3 cellular contexts compared by ENCODE assay signal in the genomic region with DNA sequence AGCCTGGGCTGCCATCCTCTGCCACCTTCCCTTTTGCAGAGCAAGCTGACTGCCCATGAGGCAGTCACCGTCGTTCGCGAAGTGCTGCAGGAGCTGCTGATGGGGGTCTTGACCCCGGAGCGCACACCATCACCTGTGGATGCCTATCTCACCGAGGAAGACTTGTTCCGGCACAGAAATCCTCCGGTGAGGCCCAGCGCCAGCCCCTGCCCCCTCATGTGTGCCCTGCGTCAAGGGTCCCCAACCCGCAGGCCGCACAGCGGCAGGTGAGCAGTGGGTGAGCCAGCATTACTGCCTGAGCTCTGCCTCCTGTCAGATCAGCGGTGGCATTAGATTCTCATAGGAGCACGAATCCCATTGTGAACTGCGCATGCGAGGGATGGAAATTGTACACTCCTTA. TPM values are rescaled to one million over a fixed set of nuclear protein-coding genes. Genes with fewer than 3 reads are reported as not detected.
"Had no signal": no experiment of that assay in that cellular context is flagged by ENCODE, and none has a peak within 500 bp of the region (broad histone marks: within the 10 kb centered on the region; RNA-seq: fewer than 3 reads in every experiment).

No MANE protein-coding gene starts in this region.

- H3K4me3 ChIP-seq: GM12878 had no signal

- ATAC-seq: GM12878 had no signal

- DNase-seq: GDM1, GF-D8 had no signal

RNA-seq across cellular contexts. Expression of gene EPN3, which starts 7.7 kb away (rescaled TPM):
- total RNA-seq: GM12878 had no signal
